Comparison of ENCODE assay signal across 21 cellular contexts in the genomic region with DNA sequence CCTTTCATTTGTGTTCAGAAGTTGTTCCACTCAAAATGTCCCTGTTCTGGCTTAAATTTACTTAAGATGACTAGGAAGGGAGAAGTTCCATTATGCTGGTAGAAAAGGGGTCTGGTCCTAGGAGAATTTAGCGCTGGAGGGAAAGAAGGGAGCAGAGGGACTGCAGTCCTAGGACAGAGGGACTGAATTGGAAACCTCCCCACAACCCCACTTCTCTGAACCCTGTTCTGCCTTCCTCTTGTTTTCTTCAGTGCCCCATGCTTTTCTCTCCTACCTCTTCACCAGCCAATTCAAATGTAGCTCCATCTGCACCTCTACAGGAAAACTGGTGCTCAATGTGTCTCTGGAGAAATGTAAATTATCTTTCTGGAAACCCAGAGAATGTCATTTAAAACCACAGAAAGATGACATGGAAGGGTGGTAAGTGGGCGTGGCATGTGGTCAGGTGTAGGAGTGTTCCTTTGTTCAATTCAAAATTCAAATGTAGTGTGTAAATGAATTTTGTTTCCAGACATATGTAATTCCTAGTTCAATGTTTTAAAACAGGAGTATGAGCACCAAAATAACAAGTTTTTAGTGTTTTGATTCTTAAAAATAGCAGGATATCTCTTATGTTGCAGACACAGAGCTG. TPM values are rescaled to one million over a fixed set of nuclear protein-coding genes. Genes with fewer than 3 reads are reported as not detected.
DNase-seq lines count a peak whose midpoint lies in the region; ATAC-seq and TF ChIP-seq lines count a peak whose summit lies in the region.
"Had no signal": no experiment of that assay in that cellular context is flagged by ENCODE, and none has a peak within 500 bp of the region (broad histone marks: within the 10 kb centered on the region; RNA-seq: fewer than 3 reads in every experiment).

No MANE protein-coding gene starts in this region.

- TF ChIP-seq POLR2A in gastroesophageal sphincter (IDR thresholded peaks at IDR 0.05): no peak

- H3K36me3 ChIP-seq in gastroesophageal sphincter: no peaks in the 10 kb centered on the region
- H3K36me3 ChIP-seq: esophagus squamous epithelium, tibial nerve had no signal

- peak overlapping the region; percentile 40 for H3K27ac ChIP-seq in VCaP
- no peak overlapping the region for H3K27ac ChIP-seq in gastroesophageal sphincter
- H3K27ac ChIP-seq: esophagus squamous epithelium, tibial nerve had no signal

- H3K9me3 ChIP-seq in gastroesophageal sphincter: no peaks in the 10 kb centered on the region
- H3K9me3 ChIP-seq: esophagus squamous epithelium, tibial nerve had no signal

- intact Hi-C loops in activated CD8-positive, alpha-beta T cell treated with anti-CD3 and anti-CD28 coated beads for 36 hours (cut with micrococcal nuclease): loop anchor here (10.0 kb wide), 1 partner anchor 83 kb away; no protein-coding TSS in a partner anchor

- CTCF ChIA-PET in activated CD8-positive, alpha-beta T cell treated with anti-CD3 and anti-CD28 coated beads for 36 hours (lab: Charles Lee): no interaction called here
- CTCF ChIA-PET in activated CD8-positive, alpha-beta T cell treated with anti-CD3 and anti-CD28 coated beads, Interleukin-2, amount 10 ng/mL, durations not matched to agents 7 days and 5 days (lab: Charles Lee): interaction anchor here (1.4 kb wide), 1 partner anchor 57 kb away, joined by 3 read pairs; no protein-coding TSS in a partner anchor

- no peak for TF ChIP-seq EP300 in gastroesophageal sphincter (IDR thresholded peaks at IDR 0.05)

- no peak overlapping the region for H3K4me3 ChIP-seq in Jurkat, Clone E6-1 (ENCODE audit: low read length)
- no peak overlapping the region for H3K4me3 ChIP-seq in gastroesophageal sphincter
- H3K4me3 ChIP-seq: esophagus squamous epithelium, tibial nerve had no signal

- POLR2A ChIA-PET in activated CD8-positive, alpha-beta T cell treated with anti-CD3 and anti-CD28 coated beads for 36 hours (lab: Charles Lee): no interaction called here
- POLR2A ChIA-PET in activated CD8-positive, alpha-beta T cell treated with anti-CD3 and anti-CD28 coated beads, Interleukin-2, amount 10 ng/mL, durations not matched to agents 7 days and 5 days (lab: Charles Lee): no interaction called here

- no peak for ATAC-seq in activated CD8-positive, alpha-beta T cell treated with anti-CD3 and anti-CD28 coated beads for 36 hours
- no peak for ATAC-seq in activated CD8-positive, alpha-beta T cell treated with anti-CD3 and anti-CD28 coated beads, Interleukin-2, amount 10 ng/mL, durations not matched to agents 7 days and 5 days
- ATAC-seq in HG03280 (IDR thresholded peaks at IDR 0.05; ENCODE audit: unreplicated experiment): no peak
- ATAC-seq in gastroesophageal sphincter: no peak

- peak; percentile 48 for DNase-seq in activated CD8-positive, alpha-beta T cell treated with anti-CD3 and anti-CD28 coated beads for 36 hours
- no peak for DNase-seq in activated CD8-positive, alpha-beta T cell treated with anti-CD3 and anti-CD28 coated beads, Interleukin-2, amount 10 ng/mL, durations not matched to agents 7 days and 5 days
- DNase-seq in Jurkat, Clone E6-1 (ENCODE audit: low read depth, low spot score): peak; percentile 9
- DNase-seq in stimulated activated CD4-positive, alpha-beta T cell treated with anti-CD3 and anti-CD28 coated beads, Interleukin-2, amount 100 ng/mL, for 24 hours: peak; percentile 33 to 38
- no peak for DNase-seq in DMS53 (lab: John Stamatoyannopoulos, UW)
- DNase-seq: activated CD4-positive, alpha-beta T cell treated with anti-CD3 and anti-CD28 coated beads, Interleukin-2, amount 50 U/mL, for 4 hours; activated T-cell treated with anti-CD3 and anti-CD28 coated beads, Interleukin-2, amount 50 U/mL, for 4 hours; DND-41; esophagus squamous epithelium; GOT3; kidney glomerular epithelial cell; mammary epithelial cell; NCI-H1092; NCI-H2081 treated with DMSO at 0.1 percent for 48 hours; NCI-H524 treated with DMSO at 0.1 percent for 48 hours; retina had no signal

- H3K27me3 Mint-ChIP-seq in activated CD8-positive, alpha-beta T cell treated with anti-CD3 and anti-CD28 coated beads for 36 hours: peaks cover 10% of the 10 kb centered on the region
- H3K27me3 Mint-ChIP-seq in activated CD8-positive, alpha-beta T cell treated with anti-CD3 and anti-CD28 coated beads, Interleukin-2, amount 10 ng/mL, durations not matched to agents 7 days and 5 days (ENCODE audit: low read depth): peaks cover 8% of the 10 kb centered on the region

- WGBS in gastroesophageal sphincter (ENCODE audit: low coverage in 1 of 2), 2 donors: 83 to 100% methylated on average over 1 to 2 of the region's 2 CpGs

- no peak overlapping the region for H3K4me3 Mint-ChIP-seq in activated CD8-positive, alpha-beta T cell treated with anti-CD3 and anti-CD28 coated beads for 36 hours
- H3K4me3 Mint-ChIP-seq in activated CD8-positive, alpha-beta T cell treated with anti-CD3 and anti-CD28 coated beads, Interleukin-2, amount 10 ng/mL, durations not matched to agents 7 days and 5 days: no peak overlapping the region
- H3K4me3 Mint-ChIP-seq: activated T-cell treated with anti-CD3 and anti-CD28 coated beads, Interleukin-2, amount 50 U/mL, for 4 hours; stimulated activated effector memory CD8-positive, alpha-beta T cell treated with anti-CD3 and anti-CD28 coated beads, Interleukin-12 subunit alpha, Interleukin-12 subunit beta, amount 100 ng/mL, for 72 hours had no signal

- TF ChIP-seq CTCF in activated CD8-positive, alpha-beta T cell treated with anti-CD3 and anti-CD28 coated beads for 36 hours (IDR thresholded peaks at IDR 0.05): no peak
- no peak for TF ChIP-seq CTCF in VCaP (conservative IDR thresholded peaks at IDR 0.05)
- no peak for TF ChIP-seq CTCF in gastroesophageal sphincter (IDR thresholded peaks at IDR 0.05)

- peaks cover 0 to 50% (median 8%) of the 10 kb centered on the region in 3 donors for H3K4me1 ChIP-seq in gastroesophageal sphincter

- H3K27me3 ChIP-seq in gastroesophageal sphincter: no peaks in the 10 kb centered on the region
- H3K27me3 ChIP-seq: esophagus squamous epithelium, tibial nerve had no signal

- H3K27ac Mint-ChIP-seq in activated CD8-positive, alpha-beta T cell treated with anti-CD3 and anti-CD28 coated beads for 36 hours: no peak overlapping the region
- H3K27ac Mint-ChIP-seq in activated CD8-positive, alpha-beta T cell treated with anti-CD3 and anti-CD28 coated beads, Interleukin-2, amount 10 ng/mL, durations not matched to agents 7 days and 5 days: no peak overlapping the region
- H3K27ac Mint-ChIP-seq: stimulated activated effector memory CD8-positive, alpha-beta T cell treated with anti-CD3 and anti-CD28 coated beads, Interleukin-12 subunit alpha, Interleukin-12 subunit beta, amount 100 ng/mL, for 72 hours had no signal

- H3K9me3 Mint-ChIP-seq in activated CD8-positive, alpha-beta T cell treated with anti-CD3 and anti-CD28 coated beads for 36 hours: no peaks in the 10 kb centered on the region
- H3K9me3 Mint-ChIP-seq in activated CD8-positive, alpha-beta T cell treated with anti-CD3 and anti-CD28 coated beads, Interleukin-2, amount 10 ng/mL, durations not matched to agents 7 days and 5 days (ENCODE audit: insufficient read depth): no peaks in the 10 kb centered on the region
- H3K9me3 Mint-ChIP-seq: activated T-cell treated with anti-CD3 and anti-CD28 coated beads, Interleukin-2, amount 50 U/mL, for 4 hours; stimulated activated effector memory CD8-positive, alpha-beta T cell treated with anti-CD3 and anti-CD28 coated beads, Interleukin-12 subunit alpha, Interleukin-12 subunit beta, amount 100 ng/mL, for 72 hours had no signal

- H3K4me1 Mint-ChIP-seq in activated CD8-positive, alpha-beta T cell treated with anti-CD3 and anti-CD28 coated beads for 36 hours (ENCODE audit: low read depth): peaks cover 16% of the 10 kb centered on the region
- H3K4me1 Mint-ChIP-seq in activated CD8-positive, alpha-beta T cell treated with anti-CD3 and anti-CD28 coated beads, Interleukin-2, amount 10 ng/mL, durations not matched to agents 7 days and 5 days (ENCODE audit: low read depth): peaks cover 14% of the 10 kb centered on the region

- H3K36me3 Mint-ChIP-seq in activated CD8-positive, alpha-beta T cell treated with anti-CD3 and anti-CD28 coated beads for 36 hours (ENCODE audit: low read depth): no peaks in the 10 kb centered on the region
- H3K36me3 Mint-ChIP-seq in activated CD8-positive, alpha-beta T cell treated with anti-CD3 and anti-CD28 coated beads, Interleukin-2, amount 10 ng/mL, durations not matched to agents 7 days and 5 days (ENCODE audit: low read depth): no peaks in the 10 kb centered on the region
- H3K36me3 Mint-ChIP-seq: stimulated activated effector memory CD8-positive, alpha-beta T cell treated with anti-CD3 and anti-CD28 coated beads, Interleukin-12 subunit alpha, Interleukin-12 subunit beta, amount 100 ng/mL, for 72 hours had no signal

RNA-seq across cellular contexts. Expression of a gene that starts 24.0 kb away (rescaled TPM):
- under 1 TPM; 0.09 to 0.74 TPM for total RNA-seq in activated CD8-positive, alpha-beta T cell treated with anti-CD3 and anti-CD28 coated beads for 36 hours
- total RNA-seq in activated CD8-positive, alpha-beta T cell treated with anti-CD3 and anti-CD28 coated beads, Interleukin-2, amount 10 ng/mL, durations not matched to agents 7 days and 5 days: under 1 TPM in 1 of 2 experiments, not detected in 1; 0.05 TPM
- polyA plus RNA-seq in Jurkat, Clone E6-1 (2012; ENCODE audit: insufficient read depth, insufficient read length): 8.9 TPM
- total RNA-seq in gastroesophageal sphincter: 10 to 100 TPM; 15.5 to 44.0 (median 25.3) TPM

Comparison
In these comparisons a context has a peak if more than half of its experiments do, and no peak if none do; other contexts are left out.
1. DNase-seq: peak in activated CD8-positive, alpha-beta T cell treated with anti-CD3 and anti-CD28 coated beads for 36 hours (single experiment), Jurkat, Clone E6-1 (single experiment) and stimulated activated CD4-positive, alpha-beta T cell treated with anti-CD3 and anti-CD28 coated beads, Interleukin-2, amount 100 ng/mL, for 24 hours (2 of 2); none in activated CD8-positive, alpha-beta T cell treated with anti-CD3 and anti-CD28 coated beads, Interleukin-2, amount 10 ng/mL, durations not matched to agents 7 days and 5 days (single experiment) and DMS53 (single experiment).
2. RNA of a gene that starts 24.0 kb away (total RNA-seq): 15.5 to 44.0 TPM in gastroesophageal sphincter; 0.09 to 0.74 TPM in activated CD8-positive, alpha-beta T cell treated with anti-CD3 and anti-CD28 coated beads for 36 hours and 0.05 TPM in activated CD8-positive, alpha-beta T cell treated with anti-CD3 and anti-CD28 coated beads, Interleukin-2, amount 10 ng/mL, durations not matched to agents 7 days and 5 days; every median in the first group is over 4 times any median in the second.